30 cellular contexts compared by ENCODE assay signal in genomic region chr7:106367664-106368063, GRCh38.
DNase-seq lines count a peak whose midpoint lies in the region; ATAC-seq, FAIRE-seq and TF ChIP-seq lines count a peak whose summit lies in the region.
"Had no signal": no experiment of that assay in that cellular context is flagged by ENCODE, and none has a peak within 500 bp of the region (broad histone marks: within the 10 kb centered on the region; RNA-seq: fewer than 3 reads in every experiment).

No MANE protein-coding gene starts in this region.

- peaks cover 13% of the 10 kb centered on the region for H3K27me3 Mint-ChIP-seq in activated CD8-positive, alpha-beta T cell treated with anti-CD3 and anti-CD28 coated beads for 36 hours
- peaks cover 2% of the 10 kb centered on the region for H3K27me3 Mint-ChIP-seq in activated CD8-positive, alpha-beta T cell treated with anti-CD3 and anti-CD28 coated beads, Interleukin-2, amount 10 ng/mL, durations not matched to agents 7 days and 5 days (ENCODE audit: low read depth)
- no peaks in the 10 kb centered on the region for H3K27me3 Mint-ChIP-seq in GM23338 (ENCODE audit: insufficient read depth, low read depth, poor library complexity)
- H3K27me3 Mint-ChIP-seq in activated T-cell treated with anti-CD3 and anti-CD28 coated beads, Interleukin-2, amount 50 U/mL, for 72 hours (ENCODE audit: low read depth) = peaks cover 17% of the 10 kb centered on the region
- H3K27me3 Mint-ChIP-seq: IgD-negative memory B cell had no signal

- 83% methylated on average over 3 of the region's 3 CpGs for WGBS in body of pancreas, 2 donors
- WGBS in esophagus squamous epithelium, 2 donors = 76 to 90% methylated on average over 2 to 3 of the region's 3 CpGs

- TF ChIP-seq POLR2A in endothelial cell of umbilical vein (IDR thresholded peaks at IDR 0.05; ENCODE audit: low read depth, low read length) = no peak
- no peak for TF ChIP-seq POLR2A in body of pancreas (IDR thresholded peaks at IDR 0.05)
- no peak for TF ChIP-seq POLR2A in esophagus squamous epithelium (IDR thresholded peaks at IDR 0.05)

- H3K4me2 ChIP-seq in GM23338 (no peak overlapping the region), endothelial cell of umbilical vein (ENCODE audit: insufficient read depth, low read length) (no peak overlapping the region)

- no peak for FAIRE-seq in endothelial cell of umbilical vein (lab: Jason Lieb, UNC)
- FAIRE-seq: GM12878 had no signal

- no peaks in the 10 kb centered on the region for H3K79me2 ChIP-seq in GM23338 (replicated peaks; ENCODE audit: insufficient read depth)
- no peaks in the 10 kb centered on the region for H3K79me2 ChIP-seq in endothelial cell of umbilical vein (ENCODE audit: control insufficient read depth, insufficient read depth, low read length)

- no peak overlapping the region for H3K4me3 ChIP-seq in GM23338
- no peak overlapping the region for H3K4me3 ChIP-seq in endothelial cell of umbilical vein (replicated peaks in 1 of 3; ENCODE audit: insufficient read depth in 1 of 3, low read depth in 1 of 3, low read length in 3 of 3)
- no peak overlapping the region for H3K4me3 ChIP-seq in body of pancreas
- H3K4me3 ChIP-seq in esophagus squamous epithelium = no peak overlapping the region
- H3K4me3 ChIP-seq: esophagus muscularis mucosa, GM12878, heart left ventricle, left ventricle myocardium inferior, ovary, SJSA1 had no signal

- no peaks in the 10 kb centered on the region for H3K4me1 ChIP-seq in GM23338 (ENCODE audit: insufficient read depth)
- no peaks in the 10 kb centered on the region for H3K4me1 ChIP-seq in endothelial cell of umbilical vein (ENCODE audit: control insufficient read depth, extremely low read depth, insufficient read depth, low read length)
- H3K4me1 ChIP-seq in body of pancreas = no peaks in the 10 kb centered on the region
- H3K4me1 ChIP-seq in esophagus squamous epithelium = peaks cover 0 to 53% (median 6%) of the 10 kb centered on the region in 3 donors
- H3K4me1 ChIP-seq: foreskin keratinocyte, left ventricle myocardium inferior, SJSA1 had no signal

- H4K20me1 ChIP-seq in GM23338 (replicated peaks; ENCODE audit: insufficient read depth) (no peaks in the 10 kb centered on the region), endothelial cell of umbilical vein (replicated peaks; ENCODE audit: control insufficient read depth, extremely low read depth, insufficient read depth, low read length) (no peaks in the 10 kb centered on the region)

- H3K36me3 ChIP-seq in GM23338 (ENCODE audit: insufficient read depth) (no peaks in the 10 kb centered on the region), endothelial cell of umbilical vein (ENCODE audit: control insufficient read depth in 2 of 2, extremely low read depth in 1 of 2, insufficient read depth in 2 of 2, low read length in 2 of 2) (no peaks in the 10 kb centered on the region), body of pancreas (replicated peaks in 1 of 2; ENCODE audit: insufficient read depth in 1 of 2, low read depth in 2 of 2) (no peaks in the 10 kb centered on the region), esophagus squamous epithelium (no peaks in the 10 kb centered on the region)
- H3K36me3 ChIP-seq: esophagus muscularis mucosa, heart left ventricle, left ventricle myocardium inferior, ovary, SJSA1 had no signal

- H3K36me3 Mint-ChIP-seq in activated CD8-positive, alpha-beta T cell treated with anti-CD3 and anti-CD28 coated beads for 36 hours (ENCODE audit: low read depth) = peaks cover 3% of the 10 kb centered on the region
- peaks cover 5% of the 10 kb centered on the region for H3K36me3 Mint-ChIP-seq in activated CD8-positive, alpha-beta T cell treated with anti-CD3 and anti-CD28 coated beads, Interleukin-2, amount 10 ng/mL, durations not matched to agents 7 days and 5 days (ENCODE audit: low read depth)
- no peaks in the 10 kb centered on the region for H3K36me3 Mint-ChIP-seq in GM23338 (ENCODE audit: low read depth)
- peaks cover 2 to 3% of the 10 kb centered on the region in 2 donors for H3K36me3 Mint-ChIP-seq in activated T-cell treated with anti-CD3 and anti-CD28 coated beads, Interleukin-2, amount 50 U/mL, for 72 hours (ENCODE audit: insufficient read depth in 2 of 2)
- H3K36me3 Mint-ChIP-seq: IgD-negative memory B cell, T-cell, type B pancreatic cell had no signal

- peak; percentile 64 for ATAC-seq in activated CD8-positive, alpha-beta T cell treated with anti-CD3 and anti-CD28 coated beads for 36 hours
- no peak for ATAC-seq in activated CD8-positive, alpha-beta T cell treated with anti-CD3 and anti-CD28 coated beads, Interleukin-2, amount 10 ng/mL, durations not matched to agents 7 days and 5 days
- ATAC-seq in GM23338 = no peak
- ATAC-seq in activated T-cell treated with anti-CD3 and anti-CD28 coated beads, Interleukin-2, amount 50 U/mL, for 72 hours (replicated peaks in 1 of 2) = peak; percentile 58 to 79
- ATAC-seq in body of pancreas = no peak
- ATAC-seq: activated CD8-positive, alpha-beta memory T cell treated with anti-CD3 and anti-CD28 coated beads, Interleukin-2, amount 10 ng/mL, durations not matched to agents 7 days and 5 days; T-cell had no signal

- CTCF ChIA-PET in activated CD8-positive, alpha-beta T cell treated with anti-CD3 and anti-CD28 coated beads for 36 hours (lab: Charles Lee) = interaction anchor here (0.8 to 2.1 kb wide), 3 partner anchors 12 to 95 kb away, joined by 3 to 7 read pairs (median 4); partner anchors contain the start of gene NAMPT
- CTCF ChIA-PET in activated CD8-positive, alpha-beta T cell treated with anti-CD3 and anti-CD28 coated beads, Interleukin-2, amount 10 ng/mL, durations not matched to agents 7 days and 5 days (lab: Charles Lee) = no interaction called here
- CTCF ChIA-PET in endothelial cell of umbilical vein (lab: Charles Lee) = interaction anchor here (0.7 to 2.1 kb wide), 9 partner anchors 8 to 369 kb away, joined by 3 to 13 read pairs (median 6); partner anchors contain the start of gene NAMPT

- no peaks in the 10 kb centered on the region for H3K9me1 ChIP-seq in endothelial cell of umbilical vein (replicated peaks; ENCODE audit: control insufficient read depth, extremely low read depth, insufficient read depth, low read length)

- peaks cover 37% of the 10 kb centered on the region for H3K4me1 Mint-ChIP-seq in activated CD8-positive, alpha-beta T cell treated with anti-CD3 and anti-CD28 coated beads for 36 hours (ENCODE audit: low read depth)
- H3K4me1 Mint-ChIP-seq in activated CD8-positive, alpha-beta T cell treated with anti-CD3 and anti-CD28 coated beads, Interleukin-2, amount 10 ng/mL, durations not matched to agents 7 days and 5 days (ENCODE audit: low read depth) = peaks cover 5% of the 10 kb centered on the region
- H3K4me1 Mint-ChIP-seq in GM23338 = no peaks in the 10 kb centered on the region
- H3K4me1 Mint-ChIP-seq in activated T-cell treated with anti-CD3 and anti-CD28 coated beads, Interleukin-2, amount 50 U/mL, for 72 hours (ENCODE audit: low read depth) = peaks cover 51% of the 10 kb centered on the region
- H3K4me1 Mint-ChIP-seq: B cell, IgD-negative memory B cell, T-cell had no signal

- H3K27ac Mint-ChIP-seq in activated CD8-positive, alpha-beta T cell treated with anti-CD3 and anti-CD28 coated beads for 36 hours = peak overlapping the region; percentile 76
- H3K27ac Mint-ChIP-seq in activated CD8-positive, alpha-beta T cell treated with anti-CD3 and anti-CD28 coated beads, Interleukin-2, amount 10 ng/mL, durations not matched to agents 7 days and 5 days = no peak overlapping the region
- H3K27ac Mint-ChIP-seq in GM23338 = peak overlapping the region; percentile 71; the same call in 1 of the 2 replicates
- no peak overlapping the region for H3K27ac Mint-ChIP-seq in activated T-cell treated with anti-CD3 and anti-CD28 coated beads, Interleukin-2, amount 50 U/mL, for 72 hours
- H3K27ac Mint-ChIP-seq: activated B cell treated with CpG ODN at 0.5 μM for 24 hours; activated CD8-positive, alpha-beta memory T cell treated with anti-CD3 and anti-CD28 coated beads, Interleukin-2, amount 10 ng/mL, durations not matched to agents 7 days and 5 days; B cell; IgD-negative memory B cell; T-cell; type B pancreatic cell had no signal

- H3F3A ChIP-seq in GM23338 (replicated peaks; ENCODE audit: low read depth) = no peaks in the 10 kb centered on the region

- no peak for TF ChIP-seq CTCF in activated CD8-positive, alpha-beta T cell treated with anti-CD3 and anti-CD28 coated beads for 36 hours (IDR thresholded peaks at IDR 0.05)
- TF ChIP-seq CTCF in GM23338 (conservative IDR thresholded peaks at IDR 0.05; ENCODE audit: low read depth in 2 of 2) (no peak), endothelial cell of umbilical vein (IDR thresholded peaks at IDR 0.05; ENCODE audit: extremely low read depth in 1 of 2, insufficient read depth in 1 of 2, low read depth in 1 of 2, low read length in 2 of 2) (no peak), body of pancreas (IDR thresholded peaks at IDR 0.05) (no peak), esophagus squamous epithelium (IDR thresholded peaks at IDR 0.05) (no peak)

- no TSS peak for BruUV-seq in endothelial cell of umbilical vein (replicated peaks; lab: Mats Ljungman, UMichigan)

- POLR2A ChIA-PET in activated CD8-positive, alpha-beta T cell treated with anti-CD3 and anti-CD28 coated beads for 36 hours (lab: Charles Lee) = interaction anchor here (1.5 kb wide), 1 partner anchor 38 kb away, joined by 4 read pairs; no protein-coding TSS in a partner anchor
- POLR2A ChIA-PET in activated CD8-positive, alpha-beta T cell treated with anti-CD3 and anti-CD28 coated beads, Interleukin-2, amount 10 ng/mL, durations not matched to agents 7 days and 5 days (lab: Charles Lee) = no interaction called here
- POLR2A ChIA-PET in endothelial cell of umbilical vein (lab: Charles Lee) = no interaction called here

- H3K4me3 Mint-ChIP-seq in activated CD8-positive, alpha-beta T cell treated with anti-CD3 and anti-CD28 coated beads for 36 hours = no peak overlapping the region
- H3K4me3 Mint-ChIP-seq in activated CD8-positive, alpha-beta T cell treated with anti-CD3 and anti-CD28 coated beads, Interleukin-2, amount 10 ng/mL, durations not matched to agents 7 days and 5 days = no peak overlapping the region
- no peak overlapping the region for H3K4me3 Mint-ChIP-seq in GM23338
- no peak overlapping the region for H3K4me3 Mint-ChIP-seq in activated T-cell treated with anti-CD3 and anti-CD28 coated beads, Interleukin-2, amount 50 U/mL, for 72 hours
- H3K4me3 Mint-ChIP-seq: activated B cell treated with CpG ODN at 0.5 μM for 24 hours; activated CD8-positive, alpha-beta memory T cell treated with anti-CD3 and anti-CD28 coated beads, Interleukin-2, amount 10 ng/mL, durations not matched to agents 7 days and 5 days; B cell; IgD-negative memory B cell; T-cell; type B pancreatic cell had no signal

- H3K27me3 ChIP-seq in GM23338 (ENCODE audit: insufficient read depth) = no peaks in the 10 kb centered on the region
- H3K27me3 ChIP-seq in endothelial cell of umbilical vein (ENCODE audit: control insufficient read depth in 2 of 2, insufficient read depth in 2 of 2, low read length in 2 of 2) = no peaks in the 10 kb centered on the region
- H3K27me3 ChIP-seq in body of pancreas = no peaks in the 10 kb centered on the region
- H3K27me3 ChIP-seq in esophagus squamous epithelium = no peaks in the 10 kb centered on the region
- H3K27me3 ChIP-seq: esophagus muscularis mucosa, heart left ventricle, ovary, SJSA1 had no signal

- H3K9me2 ChIP-seq in GM23338 (ENCODE audit: insufficient read depth) = peaks cover 5% of the 10 kb centered on the region

- H3K9ac ChIP-seq in endothelial cell of umbilical vein (replicated peaks; ENCODE audit: extremely low read depth, insufficient read depth, low read length) = no peak overlapping the region

- H3K27ac ChIP-seq in GM23338 (ENCODE audit: low read depth) = no peak overlapping the region
- no peak overlapping the region for H3K27ac ChIP-seq in endothelial cell of umbilical vein (ENCODE audit: insufficient read depth, low read depth, low read length)
- H3K27ac ChIP-seq in body of pancreas = no peak overlapping the region
- peak overlapping the region in 1 of 4 donors; percentile 78 for H3K27ac ChIP-seq in esophagus squamous epithelium
- H3K27ac ChIP-seq: esophagus muscularis mucosa, foreskin keratinocyte, heart left ventricle, left ventricle myocardium inferior, ovary, RWPE1, SJSA1 had no signal

- H2AFZ ChIP-seq in GM23338 (peak overlapping the region; percentile 80; the same call in 1 of the 2 replicates), endothelial cell of umbilical vein (ENCODE audit: low read depth, low read length) (peak overlapping the region; percentile 27)

- dilution Hi-C loops in endothelial cell of umbilical vein (cut with MboI; ENCODE audit: extremely low pct_ligation_motif_present, low sequenced_read_pairs) = no loop called here

- H3K9me3 ChIP-seq in endothelial cell of umbilical vein (replicated peaks; ENCODE audit: control insufficient read depth, insufficient read depth, low read length) = no peaks in the 10 kb centered on the region
- no peaks in the 10 kb centered on the region for H3K9me3 ChIP-seq in body of pancreas
- no peaks in the 10 kb centered on the region for H3K9me3 ChIP-seq in esophagus squamous epithelium
- H3K9me3 ChIP-seq: esophagus muscularis mucosa, heart left ventricle, ovary, SJSA1 had no signal

- intact Hi-C loops in activated CD8-positive, alpha-beta T cell treated with anti-CD3 and anti-CD28 coated beads for 36 hours (cut with micrococcal nuclease) = no loop called here
- intact Hi-C loops in endothelial cell of umbilical vein (cut with micrococcal nuclease) = loop anchor here (1.0 to 5.0 kb wide), 2 partner anchors 80 to 191 kb away; no protein-coding TSS in a partner anchor
- intact Hi-C loops in body of pancreas (cut with DNase I) = no loop called here
- intact Hi-C loops in esophagus squamous epithelium (cut with DNase I) = no loop called here

- no peak for DNase-seq in activated CD8-positive, alpha-beta T cell treated with anti-CD3 and anti-CD28 coated beads for 36 hours
- DNase-seq in activated CD8-positive, alpha-beta T cell treated with anti-CD3 and anti-CD28 coated beads, Interleukin-2, amount 10 ng/mL, durations not matched to agents 7 days and 5 days = no peak
- no peak for DNase-seq in GM23338 (ENCODE audit: low spot score)
- DNase-seq in activated T-cell treated with anti-CD3 and anti-CD28 coated beads, Interleukin-2, amount 50 U/mL, for 72 hours = no peak
- no peak for DNase-seq in endothelial cell of umbilical vein (ENCODE audit: low read depth, low spot score)
- DNase-seq in NCI-H2171 (lab: John Stamatoyannopoulos, UW) = no peak
- DNase-seq in body of pancreas = no peak
- no peak for DNase-seq in esophagus squamous epithelium (lab: John Stamatoyannopoulos, UW)
- DNase-seq: activated B cell treated with CpG ODN at 0.5 μM for 24 hours; activated CD8-positive, alpha-beta memory T cell treated with anti-CD3 and anti-CD28 coated beads, Interleukin-2, amount 10 ng/mL, durations not matched to agents 7 days and 5 days; activated effector memory CD4-positive, alpha-beta T cell treated with Interleukin-2 at 50 U/mL for 16 hours; central memory CD4-positive, alpha-beta T cell; cortex of kidney; foreskin keratinocyte; heart left ventricle; islet precursor cell; left ventricle myocardium inferior; NCI-H1048; NCI-H446; NCI-H774; ovary; substantia nigra had no signal

- peaks cover 13% of the 10 kb centered on the region for H3K9me3 Mint-ChIP-seq in activated CD8-positive, alpha-beta T cell treated with anti-CD3 and anti-CD28 coated beads for 36 hours
- no peaks in the 10 kb centered on the region for H3K9me3 Mint-ChIP-seq in activated CD8-positive, alpha-beta T cell treated with anti-CD3 and anti-CD28 coated beads, Interleukin-2, amount 10 ng/mL, durations not matched to agents 7 days and 5 days (ENCODE audit: insufficient read depth)
- no peaks in the 10 kb centered on the region; the same call in 2 of the 3 replicates for H3K9me3 Mint-ChIP-seq in GM23338
- H3K9me3 Mint-ChIP-seq in activated T-cell treated with anti-CD3 and anti-CD28 coated beads, Interleukin-2, amount 50 U/mL, for 72 hours = peaks cover 0 to 3% of the 10 kb centered on the region in 2 donors
- H3K9me3 Mint-ChIP-seq: activated B cell treated with CpG ODN at 0.5 μM for 24 hours, T-cell had no signal

Comparison
In these comparisons a context has a peak if more than half of its experiments do, and no peak if none do; other contexts are left out.
1. ATAC-seq: peak in activated CD8-positive, alpha-beta T cell treated with anti-CD3 and anti-CD28 coated beads for 36 hours (single experiment) and activated T-cell treated with anti-CD3 and anti-CD28 coated beads, Interleukin-2, amount 50 U/mL, for 72 hours (2 of 2); none in activated CD8-positive, alpha-beta T cell treated with anti-CD3 and anti-CD28 coated beads, Interleukin-2, amount 10 ng/mL, durations not matched to agents 7 days and 5 days (single experiment), GM23338 (single experiment) and body of pancreas (single experiment).
2. H3K27ac Mint-ChIP-seq: peak in activated CD8-positive, alpha-beta T cell treated with anti-CD3 and anti-CD28 coated beads for 36 hours (single experiment) and GM23338 (single experiment); none in activated CD8-positive, alpha-beta T cell treated with anti-CD3 and anti-CD28 coated beads, Interleukin-2, amount 10 ng/mL, durations not matched to agents 7 days and 5 days (single experiment) and activated T-cell treated with anti-CD3 and anti-CD28 coated beads, Interleukin-2, amount 50 U/mL, for 72 hours (single experiment).